Comparison of ENCODE assay signal across 26 cellular contexts in the genomic region with DNA sequence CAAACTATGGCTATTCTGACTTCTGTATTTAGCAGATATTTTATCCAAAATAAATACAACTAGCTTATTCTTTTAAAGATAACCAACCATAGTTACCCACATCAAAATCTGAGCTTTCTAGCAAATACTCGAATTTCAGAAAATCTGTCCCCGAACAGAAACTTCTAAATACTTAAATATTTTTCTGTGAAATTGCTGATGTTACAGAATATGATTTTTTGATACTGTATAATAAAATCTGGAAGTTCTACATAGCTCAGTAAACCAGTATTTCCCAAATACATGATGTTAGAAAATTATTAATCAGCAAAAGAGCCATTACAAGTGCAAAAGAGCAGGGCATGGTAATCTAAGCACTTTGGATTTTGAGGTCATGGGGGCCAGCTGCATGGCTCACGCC.
"Had no signal": no experiment of that assay in that cellular context is flagged by ENCODE, and none has a peak within 500 bp of the region (broad histone marks: within the 10 kb centered on the region; RNA-seq: fewer than 3 reads in every experiment).

No MANE protein-coding gene starts in this region.

- H3K36me3 ChIP-seq: stomach, suprapubic skin, thoracic aorta, thyroid gland, tibial artery, tibial nerve, transverse colon, upper lobe of left lung, upper lobe of right lung, uterus, vagina had no signal

- H3K9me3 ChIP-seq: stomach, suprapubic skin, testis, thoracic aorta, thyroid gland, tibial artery, tibial nerve, transverse colon, upper lobe of left lung, upper lobe of right lung, uterus, vagina had no signal

- H3K27me3 ChIP-seq: stomach, suprapubic skin, testis, thyroid gland, tibial artery, tibial nerve, transverse colon, upper lobe of left lung, upper lobe of right lung, uterus, vagina had no signal

- H3K27ac ChIP-seq: stomach, suprapubic skin, testis, thoracic aorta, thyroid gland, tibial artery, tibial nerve, transverse colon, upper lobe of left lung, upper lobe of right lung, uterus, vagina had no signal

- DNase-seq: stimulated activated CD4-positive, alpha-beta T cell treated with anti-CD3 and anti-CD28 coated beads, Interleukin-2, amount 100 ng/mL, for 48 hours; stimulated activated CD4-positive, alpha-beta T cell treated with anti-CD3 and anti-CD28 coated beads, Interleukin-4, amount 100 ng/mL, for 1 hour; stimulated activated CD4-positive, alpha-beta T cell treated with anti-CD3 and anti-CD28 coated beads, Interleukin-4, amount 100 ng/mL, for 24 hours; stimulated activated CD4-positive, alpha-beta T cell treated with anti-CD3 and anti-CD28 coated beads, Interleukin-4, amount 100 ng/mL, for 4 hours; stimulated activated CD8-positive, alpha-beta memory T cell treated with anti-CD3 and anti-CD28 coated beads, Interleukin-4, amount 100 ng/mL, for 48 hours; stimulated activated naive B cell treated with anti-CD40 and anti-IgM and Interleukin-4, amounts not matched to agents 10 μg/mL and 1 μg/mL and 100 μg/mL, for 72 hours; stimulated activated naive CD4-positive, alpha-beta T cell; stimulated activated naive CD8-positive, alpha-beta T cell treated with anti-CD3 and anti-CD28 coated beads, Interleukin-15, amount 100 ng/mL, for 72 hours; stimulated activated naive CD8-positive, alpha-beta T cell treated with anti-CD3 and anti-CD28 coated beads, Interleukin-15, Interleukin-2, amounts not matched to agents 100 U/mL and 50 U/mL, for 24 hours; stomach; substantia nigra; testis; thyroid gland; tibial artery; transverse colon; trophoblast cell; upper lobe of left lung; upper lobe of right lung; uterus had no signal

- ATAC-seq: stimulated activated effector memory CD8-positive, alpha-beta T cell treated with anti-CD3 and anti-CD28 coated beads, Interleukin-12 subunit alpha, Interleukin-12 subunit beta, amount 100 ng/mL, for 72 hours; stimulated activated memory B cell treated with anti-CD40 and anti-IgM and Interleukin-4, amounts not matched to agents 10 μg/mL and 1 μg/mL and 100 μg/mL, for 72 hours; stimulated activated naive B cell treated with anti-CD40 and anti-IgM and Interleukin-4, amounts not matched to agents 10 μg/mL and 1 μg/mL and 100 μg/mL, for 72 hours; stimulated activated naive CD8-positive, alpha-beta T cell treated with anti-CD3 and anti-CD28 coated beads, Interleukin-15, amount 100 ng/mL, for 72 hours; stimulated activated naive CD8-positive, alpha-beta T cell treated with anti-CD3 and anti-CD28 coated beads, Interleukin-15, Interleukin-2, amounts not matched to agents 100 U/mL and 50 U/mL, for 24 hours; upper lobe of right lung had no signal

- H3K4me1 ChIP-seq: stomach, suprapubic skin, testis, thyroid gland, tibial artery, tibial nerve, transverse colon, upper lobe of left lung, upper lobe of right lung, uterus, vagina had no signal

- FAIRE-seq: urothelium cell line had no signal

- H3K4me3 ChIP-seq: stomach, suprapubic skin, testis, thoracic aorta, thyroid gland, tibial artery, tibial nerve, transverse colon, upper lobe of left lung, upper lobe of right lung, uterus, vagina had no signal
